Comparison of ENCODE assay signal across 28 cellular contexts in the genomic region with DNA sequence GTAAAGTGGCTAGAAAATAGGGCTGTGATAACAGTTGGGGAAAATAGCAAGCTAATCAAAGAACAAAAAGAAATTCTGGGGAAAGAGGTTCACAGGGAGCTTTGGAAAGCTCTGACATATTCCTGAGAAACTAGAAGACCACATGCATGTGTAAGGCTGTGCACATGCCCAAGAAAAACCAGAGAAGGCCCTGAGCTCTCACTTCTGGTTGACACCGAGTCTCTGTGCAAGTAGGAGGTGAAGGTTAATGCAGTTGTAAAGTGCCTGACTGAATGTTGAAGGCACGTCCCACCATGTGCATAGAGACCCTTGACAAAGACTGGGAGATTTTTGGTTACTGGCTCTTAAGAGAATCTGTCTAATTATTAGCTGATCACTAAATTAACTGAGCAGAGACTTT.
"Had no signal": no experiment of that assay in that cellular context is flagged by ENCODE, and none has a peak within 500 bp of the region (broad histone marks: within the 10 kb centered on the region; RNA-seq: fewer than 3 reads in every experiment).

No MANE protein-coding gene starts in this region.

- H3K4me1 Mint-ChIP-seq: activated naive CD4-positive, alpha-beta T cell treated with anti-CD3 and anti-CD28 coated beads, Interleukin-2, amount 10 ng/mL, durations not matched to agents 7 days and 5 days; activated naive CD8-positive, alpha-beta T cell treated with anti-CD3 and anti-CD28 coated beads, Interleukin-2, amount 10 ng/mL, durations not matched to agents 7 days and 5 days; natural killer cell had no signal

- H3K36me3 Mint-ChIP-seq: activated CD4-positive, alpha-beta memory T cell treated with anti-CD3 and anti-CD28 coated beads for 36 hours; activated naive CD4-positive, alpha-beta T cell treated with anti-CD3 and anti-CD28 coated beads, Interleukin-2, amount 10 ng/mL, durations not matched to agents 7 days and 5 days; activated naive CD8-positive, alpha-beta T cell treated with anti-CD3 and anti-CD28 coated beads, Interleukin-2, amount 10 ng/mL, durations not matched to agents 7 days and 5 days; natural killer cell had no signal

- H3K9me3 Mint-ChIP-seq: activated CD4-positive, alpha-beta memory T cell treated with anti-CD3 and anti-CD28 coated beads for 36 hours; activated naive CD4-positive, alpha-beta T cell treated with anti-CD3 and anti-CD28 coated beads, Interleukin-2, amount 10 ng/mL, durations not matched to agents 7 days and 5 days; activated naive CD8-positive, alpha-beta T cell treated with anti-CD3 and anti-CD28 coated beads, Interleukin-2, amount 10 ng/mL, durations not matched to agents 7 days and 5 days; activated T-cell treated with anti-CD3 and anti-CD28 coated beads, Interleukin-2, amount 50 U/mL, for 24 hours; natural killer cell had no signal

- H3K9me3 ChIP-seq: gastroesophageal sphincter, tibial nerve had no signal

- H3K27me3 ChIP-seq: brain microvascular endothelial cell, dorsolateral prefrontal cortex, gastroesophageal sphincter, tibial nerve had no signal

- H3K27ac Mint-ChIP-seq: activated CD4-positive, alpha-beta memory T cell treated with anti-CD3 and anti-CD28 coated beads for 36 hours; activated naive CD4-positive, alpha-beta T cell treated with anti-CD3 and anti-CD28 coated beads, Interleukin-2, amount 10 ng/mL, durations not matched to agents 7 days and 5 days; activated naive CD8-positive, alpha-beta T cell treated with anti-CD3 and anti-CD28 coated beads, Interleukin-2, amount 10 ng/mL, durations not matched to agents 7 days and 5 days; activated T-cell treated with anti-CD3 and anti-CD28 coated beads, Interleukin-2, amount 50 U/mL, for 24 hours; natural killer cell had no signal

- H3K4me3 Mint-ChIP-seq: activated CD4-positive, alpha-beta memory T cell treated with anti-CD3 and anti-CD28 coated beads for 36 hours; activated naive CD4-positive, alpha-beta T cell treated with anti-CD3 and anti-CD28 coated beads, Interleukin-2, amount 10 ng/mL, durations not matched to agents 7 days and 5 days; activated naive CD8-positive, alpha-beta T cell treated with anti-CD3 and anti-CD28 coated beads, Interleukin-2, amount 10 ng/mL, durations not matched to agents 7 days and 5 days; activated T-cell treated with anti-CD3 and anti-CD28 coated beads, Interleukin-2, amount 50 U/mL, for 24 hours; natural killer cell had no signal

- ATAC-seq: activated CD4-positive, CD25-positive, alpha-beta regulatory T cell treated with anti-CD3 and anti-CD28 coated beads, Interleukin-2, amount 50 U/mL, for 24 hours; gastroesophageal sphincter; left cardiac atrium; natural killer cell; sciatic nerve had no signal

- H3K27ac ChIP-seq: brain microvascular endothelial cell, coronary artery, dorsolateral prefrontal cortex, gastroesophageal sphincter, tibial nerve, VCaP had no signal

- H3K4me1 ChIP-seq: gastroesophageal sphincter had no signal

- DNase-seq: activated CD4-positive, alpha-beta memory T cell treated with anti-CD3 and anti-CD28 coated beads for 36 hours; activated CD4-positive, alpha-beta T cell treated with anti-CD3 and anti-CD28 coated beads for 48 hours; activated CD8-positive, alpha-beta memory T cell treated with anti-CD3 and anti-CD28 coated beads, Interleukin-2, amount 50 U/mL, for 48 hours; activated gamma-delta T cell; activated naive CD4-positive, alpha-beta T cell treated with anti-CD3 and anti-CD28 coated beads, Interleukin-2, amount 10 ng/mL, durations not matched to agents 7 days and 5 days; activated naive CD8-positive, alpha-beta T cell treated with anti-CD3 and anti-CD28 coated beads, Interleukin-2, amount 10 ng/mL, durations not matched to agents 7 days and 5 days; activated T-cell treated with anti-CD3 and anti-CD28 coated beads, Interleukin-2, amount 50 U/mL, for 24 hours; brain microvascular endothelial cell; dorsolateral prefrontal cortex; hippocampal formation; left cardiac atrium; midbrain; natural killer cell; posterior cingulate gyrus; small intestine; stimulated activated CD4-positive, alpha-beta T cell treated with anti-CD3 and anti-CD28 coated beads, Interleukin-4, amount 100 ng/mL, for 4 hours; stimulated activated CD8-positive, alpha-beta memory T cell treated with anti-CD3 and anti-CD28 coated beads, Interleukin-4, amount 100 ng/mL, for 48 hours; stimulated activated naive CD4-positive, alpha-beta T cell; T-helper 1 cell had no signal

- H3K4me3 ChIP-seq: coronary artery, dorsolateral prefrontal cortex, gastroesophageal sphincter, tibial nerve had no signal

- FAIRE-seq: astrocyte, keratinocyte, small intestine, TTC549 had no signal

- H3K36me3 ChIP-seq: brain microvascular endothelial cell, gastroesophageal sphincter, tibial nerve had no signal
